1 cellular context compared by ENCODE assay signal in the genomic region with DNA sequence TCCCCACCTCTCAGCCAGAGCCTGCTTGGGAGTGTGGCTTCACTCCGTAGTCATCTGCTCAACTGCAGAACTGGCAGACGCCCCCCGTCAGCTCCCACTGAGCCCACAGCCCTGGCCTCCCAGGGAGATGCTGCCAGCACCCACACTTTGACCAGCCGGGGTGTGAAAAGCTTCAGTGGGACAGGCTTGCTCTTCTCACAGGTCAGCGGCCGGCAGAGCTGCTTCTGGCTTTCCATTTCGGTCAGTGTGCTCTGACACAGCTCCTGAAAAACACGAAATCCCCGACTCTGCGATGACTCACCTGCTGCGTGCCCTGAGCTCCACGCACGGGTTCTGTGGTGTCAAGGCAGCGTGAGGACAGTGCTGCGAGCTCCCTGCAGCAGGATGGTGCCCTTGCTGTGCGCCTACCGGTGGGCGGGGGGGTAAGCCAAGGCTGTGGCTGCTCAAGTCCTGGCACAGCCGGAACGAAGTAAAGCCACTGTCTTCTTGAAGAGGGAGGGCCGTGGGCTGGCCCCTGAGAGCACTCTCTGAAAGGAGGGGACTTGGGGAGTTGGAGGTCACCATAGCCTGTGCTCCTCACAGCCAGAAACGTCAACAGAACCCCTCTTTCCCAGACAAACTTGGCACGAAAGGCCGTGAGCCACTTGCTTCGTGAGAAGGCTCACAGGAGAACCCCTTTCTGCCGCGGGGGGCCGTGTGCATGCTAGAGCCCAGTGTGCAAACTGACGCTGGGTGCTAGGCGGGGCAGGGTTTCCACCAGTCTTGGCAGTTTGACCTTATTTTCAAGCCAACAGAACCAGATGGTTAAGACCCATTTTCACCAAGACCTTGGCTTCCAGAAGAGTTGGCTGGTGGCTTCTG.
TF ChIP-seq lines count a peak whose summit lies in the region.

No MANE protein-coding gene starts in this region.

TF ChIP-seq in HepG2, 621 proteins besides CTCF, POLR2A, EP300 and RAD21:
- TF ChIP-seq RBM22 (optimal IDR thresholded peaks at IDR 0.05; ENCODE audit: low read length) (peak; percentile 43), ZBTB26 (CRISPR knock-in tag; IDR thresholded peaks at IDR 0.05; ENCODE audit: borderline replicate concordance) (no peak), ZFP90 (CRISPR knock-in tag; IDR thresholded peaks at IDR 0.05; ENCODE audit: borderline replicate concordance) (no peak), RBFOX2 (IDR thresholded peaks at IDR 0.05; ENCODE audit: low read depth, low read length) (0 out of 2 replicates have a peak, but pooled peaks have one; percentile 26), AGO2 (optimal IDR thresholded peaks at IDR 0.05; ENCODE audit: low read depth, low read length) (peak; percentile 82), ZXDC (CRISPR knock-in tag; IDR thresholded peaks at IDR 0.05) (no peak)
- TF ChIP-seq, protein P1, sequence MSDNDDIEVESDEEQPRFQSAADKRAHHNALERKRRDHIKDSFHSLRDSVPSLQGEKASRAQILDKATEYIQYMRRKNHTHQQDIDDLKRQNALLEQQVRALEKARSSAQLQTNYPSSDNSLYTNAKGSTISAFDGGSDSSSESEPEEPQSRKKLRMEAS (IDR thresholded peaks at IDR 0.05) = no peak
- TF ChIP-seq, protein P2, sequence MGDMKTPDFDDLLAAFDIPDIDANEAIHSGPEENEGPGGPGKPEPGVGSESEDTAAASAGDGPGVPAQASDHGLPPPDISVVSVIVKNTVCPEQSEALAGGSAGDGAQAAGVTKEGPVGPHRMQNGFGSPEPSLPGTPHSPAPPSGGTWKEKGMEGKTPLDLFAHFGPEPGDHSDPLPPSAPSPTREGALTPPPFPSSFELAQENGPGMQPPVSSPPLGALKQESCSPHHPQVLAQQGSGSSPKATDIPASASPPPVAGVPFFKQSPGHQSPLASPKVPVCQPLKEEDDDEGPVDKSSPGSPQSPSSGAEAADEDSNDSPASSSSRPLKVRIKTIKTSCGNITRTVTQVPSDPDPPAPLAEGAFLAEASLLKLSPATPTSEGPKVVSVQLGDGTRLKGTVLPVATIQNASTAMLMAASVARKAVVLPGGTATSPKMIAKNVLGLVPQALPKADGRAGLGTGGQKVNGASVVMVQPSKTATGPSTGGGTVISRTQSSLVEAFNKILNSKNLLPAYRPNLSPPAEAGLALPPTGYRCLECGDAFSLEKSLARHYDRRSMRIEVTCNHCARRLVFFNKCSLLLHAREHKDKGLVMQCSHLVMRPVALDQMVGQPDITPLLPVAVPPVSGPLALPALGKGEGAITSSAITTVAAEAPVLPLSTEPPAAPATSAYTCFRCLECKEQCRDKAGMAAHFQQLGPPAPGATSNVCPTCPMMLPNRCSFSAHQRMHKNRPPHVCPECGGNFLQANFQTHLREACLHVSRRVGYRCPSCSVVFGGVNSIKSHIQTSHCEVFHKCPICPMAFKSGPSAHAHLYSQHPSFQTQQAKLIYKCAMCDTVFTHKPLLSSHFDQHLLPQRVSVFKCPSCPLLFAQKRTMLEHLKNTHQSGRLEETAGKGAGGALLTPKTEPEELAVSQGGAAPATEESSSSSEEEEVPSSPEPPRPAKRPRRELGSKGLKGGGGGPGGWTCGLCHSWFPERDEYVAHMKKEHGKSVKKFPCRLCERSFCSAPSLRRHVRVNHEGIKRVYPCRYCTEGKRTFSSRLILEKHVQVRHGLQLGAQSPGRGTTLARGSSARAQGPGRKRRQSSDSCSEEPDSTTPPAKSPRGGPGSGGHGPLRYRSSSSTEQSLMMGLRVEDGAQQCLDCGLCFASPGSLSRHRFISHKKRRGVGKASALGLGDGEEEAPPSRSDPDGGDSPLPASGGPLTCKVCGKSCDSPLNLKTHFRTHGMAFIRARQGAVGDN (CRISPR knock-in tag; IDR thresholded peaks at IDR 0.05) = no peak
